In the genomic region with DNA sequence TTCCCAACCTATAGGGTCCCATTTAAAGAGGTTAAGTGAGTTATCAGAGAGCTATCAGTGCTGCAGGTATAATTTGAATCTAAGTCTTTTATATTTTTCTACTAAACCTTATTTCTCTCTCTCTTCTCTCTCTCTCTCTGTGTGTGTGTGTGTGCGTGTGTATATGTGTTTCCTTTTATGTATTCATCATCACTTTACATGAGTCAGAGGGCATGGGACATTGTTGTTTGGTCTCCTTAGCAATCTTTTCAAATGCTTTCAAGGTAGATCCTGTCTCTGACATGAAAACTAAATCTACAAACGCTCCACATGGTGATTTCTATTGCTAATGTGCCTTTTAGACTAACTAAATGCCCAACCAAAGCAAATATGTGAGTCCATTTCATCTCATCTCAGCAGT, we compare ENCODE assay signal across 19 cellular contexts.
DNase-seq lines count a peak whose midpoint lies in the region; ATAC-seq, FAIRE-seq and TF ChIP-seq lines count a peak whose summit lies in the region.
"Had no signal": no experiment of that assay in that cellular context is flagged by ENCODE, and none has a peak within 500 bp of the region (broad histone marks: within the 10 kb centered on the region; RNA-seq: fewer than 3 reads in every experiment).

No MANE protein-coding gene starts in this region.

- H3K9me3 ChIP-seq in A549: no peaks in the 10 kb centered on the region
- no peaks in the 10 kb centered on the region for H3K9me3 ChIP-seq in PC-9 (ENCODE audit: insufficient read depth, low read depth)
- peaks cover 3% of the 10 kb centered on the region for H3K9me3 ChIP-seq in neural progenitor cell (ENCODE audit: low read depth)
- H3K9me3 ChIP-seq: heart right ventricle had no signal

- no peak overlapping the region for H3K4me3 Mint-ChIP-seq in neural progenitor cell
- H3K4me3 Mint-ChIP-seq: B cell, brain had no signal

- no peak for TF ChIP-seq EP300 in A549 (IDR thresholded peaks at IDR 0.05)

- H3K79me2 ChIP-seq in PC-9 (ENCODE audit: low read depth) (no peaks in the 10 kb centered on the region), neural progenitor cell (ENCODE audit: low read depth) (no peaks in the 10 kb centered on the region)

- TF ChIP-seq CTCF in A549 (IDR thresholded peaks at IDR 0.05) (no peak), fibroblast of pulmonary artery (IDR thresholded peaks at IDR 0.05; ENCODE audit: low read length, missing control alignments) (no peak), PC-9 (conservative IDR thresholded peaks at IDR 0.05) (no peak), neural progenitor cell (IDR thresholded peaks at IDR 0.05) (no peak)

- no peak; a peak in 1 of 6 replicates for ATAC-seq in A549
- ATAC-seq in GM21717 (IDR thresholded peaks at IDR 0.05; ENCODE audit: unreplicated experiment): no peak
- ATAC-seq: GM12878, heart right ventricle, left cardiac atrium had no signal

- no peaks in the 10 kb centered on the region for H3K36me3 Mint-ChIP-seq in neural progenitor cell
- H3K36me3 Mint-ChIP-seq: brain had no signal

- no peaks in the 10 kb centered on the region for H3K9me2 ChIP-seq in PC-9 (ENCODE audit: insufficient read depth)

- BruUV-seq in PC-9 (replicated peaks; lab: Mats Ljungman, UMichigan): no TSS peak

- 10% methylated on average over 2 of the region's 2 CpGs for WGBS in A549 (ENCODE audit: missing lambda C conversion rate)

- H3K27me3 Mint-ChIP-seq in neural progenitor cell (ENCODE audit: insufficient read depth, low read depth): no peaks in the 10 kb centered on the region
- H3K27me3 Mint-ChIP-seq: B cell, progenitor cell of endocrine pancreas had no signal

- intact Hi-C loops in PC-9 (cut with micrococcal nuclease; ENCODE audit: unreplicated experiment): no loop called here

- TF ChIP-seq RAD21 in A549 (conservative IDR thresholded peaks at IDR 0.05 in 1 of 2, IDR thresholded peaks at IDR 0.05 in 1 of 2): no peak

- no peak overlapping the region for H3K4me2 ChIP-seq in A549
- no peak overlapping the region for H3K4me2 ChIP-seq in PC-9
- H3K4me2 ChIP-seq in neural progenitor cell: no peak overlapping the region

- no peaks in the 10 kb centered on the region for H3F3A ChIP-seq in PC-9 (ENCODE audit: insufficient read depth, low read depth)
- no peaks in the 10 kb centered on the region for H3F3A ChIP-seq in neural progenitor cell (ENCODE audit: low read depth)

- FAIRE-seq in A549 (lab: Jason Lieb, UNC): peak; percentile 7
- FAIRE-seq: GM12878 had no signal

- H3K4me3 ChIP-seq in A549 (no peak overlapping the region), fibroblast of pulmonary artery (replicated peaks; ENCODE audit: low read depth, low read length) (no peak overlapping the region), PC-9 (no peak overlapping the region), neural progenitor cell (no peak overlapping the region)
- H3K4me3 ChIP-seq: GM12878, heart right ventricle, tibial artery had no signal

- H3K36me3 ChIP-seq in PC-9 (ENCODE audit: low read depth) (no peaks in the 10 kb centered on the region), neural progenitor cell (no peaks in the 10 kb centered on the region)
- H3K36me3 ChIP-seq: heart right ventricle, tibial artery had no signal

- H3K4me1 ChIP-seq in A549 (peaks cover 11% of the 10 kb centered on the region; the same call in 2 of the 3 replicates), PC-9 (replicated peaks; ENCODE audit: insufficient read depth) (no peaks in the 10 kb centered on the region), neural progenitor cell (no peaks in the 10 kb centered on the region)
- H3K4me1 ChIP-seq: heart right ventricle, tibial artery had no signal

- POLR2A ChIA-PET in A549 (lab: Yijun Ruan, JAX): no interaction called here
- POLR2A ChIA-PET in PC-9 (lab: Charles Lee; ENCODE audit: unreplicated experiment): no interaction called here

- CTCF ChIA-PET in A549 (lab: Yijun Ruan, JAX): no interaction called here
- CTCF ChIA-PET in PC-9 (lab: Charles Lee): no interaction called here

- no peaks in the 10 kb centered on the region for H4K20me1 ChIP-seq in PC-9 (ENCODE audit: insufficient read depth)
- H4K20me1 ChIP-seq in neural progenitor cell (ENCODE audit: low read depth): no peaks in the 10 kb centered on the region

- no peak overlapping the region for H3K27ac Mint-ChIP-seq in neural progenitor cell
- H3K27ac Mint-ChIP-seq: B cell, brain, progenitor cell of endocrine pancreas had no signal

- peak; percentile 10 to 65 for DNase-seq in A549 (ENCODE audit: low read depth in 1 of 2, low spot score in 1 of 2)
- peak; percentile 45 for DNase-seq in ELR (ENCODE audit: low read depth)
- peak; percentile 58 for DNase-seq in amniotic epithelial cell (ENCODE audit: low read depth)
- peak; percentile 47 for DNase-seq in fibroblast of pulmonary artery (ENCODE audit: low read depth)
- DNase-seq in cerebellar cortex (ENCODE audit: low spot score): no peak
- no peak for DNase-seq in PC-9
- no peak for DNase-seq in neural progenitor cell (ENCODE audit: low spot score)
- DNase-seq: activated CD4-positive, CD25-positive, alpha-beta regulatory T cell; heart right ventricle; left cardiac atrium; NCI-H510A; OCI-M1; stimulated activated CD4-positive, alpha-beta T cell treated with anti-CD3 and anti-CD28 coated beads, Interleukin-15, amount 100 ng/mL, for 24 hours; tibial artery had no signal

- peaks cover 5% of the 10 kb centered on the region for H3K4me1 Mint-ChIP-seq in neural progenitor cell
- H3K4me1 Mint-ChIP-seq: brain had no signal

- no peak overlapping the region for H2AFZ ChIP-seq in PC-9
- no peak overlapping the region for H2AFZ ChIP-seq in neural progenitor cell (replicated peaks)

- H3K27ac ChIP-seq in A549 (no peak overlapping the region), PC-9 (no peak overlapping the region), neural progenitor cell (no peak overlapping the region)
- H3K27ac ChIP-seq: heart right ventricle, tibial artery had no signal

- no peak for TF ChIP-seq POLR2A in A549 (IDR thresholded peaks at IDR 0.05; ENCODE audit: low read length)

- H3K27me3 ChIP-seq in PC-9 (ENCODE audit: insufficient read depth, low read depth) (no peaks in the 10 kb centered on the region), neural progenitor cell (no peaks in the 10 kb centered on the region)
- H3K27me3 ChIP-seq: heart right ventricle, tibial artery had no signal

- H3K9ac ChIP-seq in neural progenitor cell: no peak overlapping the region

- no peaks in the 10 kb centered on the region for H3K9me3 Mint-ChIP-seq in neural progenitor cell

TF ChIP-seq in A549, 52 proteins besides CTCF, POLR2A, EP300 and RAD21:
- TF ChIP-seq FOSL2 (IDR thresholded peaks at IDR 0.05) (no peak), FOSL2 (CRISPR knock-in tag; IDR thresholded peaks at IDR 0.05) (peak; percentile 59), JUNB (IDR thresholded peaks at IDR 0.05) (no peak)

Comparison
In these comparisons a context has a peak if more than half of its experiments do, and no peak if none do; other contexts are left out.
1. DNase-seq: peak in A549 (2 of 2), ELR (single experiment), amniotic epithelial cell (single experiment) and fibroblast of pulmonary artery (single experiment); none in cerebellar cortex (single experiment), PC-9 (0 of 2) and neural progenitor cell (single experiment).